ENCODE assay signal across 1 cellular context in genomic region chr10:113061054-113061430, GRCh38.
TF ChIP-seq lines count a peak whose summit lies in the region.

No MANE protein-coding gene starts in this region.

TF ChIP-seq in GM23338, 12 proteins besides CTCF, POLR2A, EP300 and RAD21 (continued from another document):
- TF ChIP-seq ZNF462 (CRISPR knock-in tag; IDR thresholded peaks at IDR 0.05): no peak
- TF ChIP-seq STAT1 (IDR thresholded peaks at IDR 0.05; ENCODE audit: unreplicated experiment): no peak
- TF ChIP-seq CREB1 (CRISPR knock-in tag; IDR thresholded peaks at IDR 0.05; ENCODE audit: low read depth): no peak
- TF ChIP-seq EZH2phosphoT487 (IDR thresholded peaks at IDR 0.05; ENCODE audit: unreplicated experiment): no peak
- TF ChIP-seq POLR2AphosphoS5 (IDR thresholded peaks at IDR 0.05; ENCODE audit: low read depth): no peak
- no peak for TF ChIP-seq NANOG (IDR thresholded peaks at IDR 0.05; ENCODE audit: borderline replicate concordance)
- TF ChIP-seq EZH2 (IDR thresholded peaks at IDR 0.05; ENCODE audit: low read depth, unreplicated experiment): no peak
- TF ChIP-seq REST (IDR thresholded peaks at IDR 0.05; ENCODE audit: unreplicated experiment): no peak
- TF ChIP-seq JUNB (IDR thresholded peaks at IDR 0.05; ENCODE audit: unreplicated experiment): no peak
- TF ChIP-seq ETS1 (IDR thresholded peaks at IDR 0.05): no peak
- TF ChIP-seq ZNF331 (CRISPR knock-in tag; IDR thresholded peaks at IDR 0.05; ENCODE audit: low read depth): no peak
TF ChIP-seq in GM23338: peak in this region for 0.
